In the genomic region with DNA sequence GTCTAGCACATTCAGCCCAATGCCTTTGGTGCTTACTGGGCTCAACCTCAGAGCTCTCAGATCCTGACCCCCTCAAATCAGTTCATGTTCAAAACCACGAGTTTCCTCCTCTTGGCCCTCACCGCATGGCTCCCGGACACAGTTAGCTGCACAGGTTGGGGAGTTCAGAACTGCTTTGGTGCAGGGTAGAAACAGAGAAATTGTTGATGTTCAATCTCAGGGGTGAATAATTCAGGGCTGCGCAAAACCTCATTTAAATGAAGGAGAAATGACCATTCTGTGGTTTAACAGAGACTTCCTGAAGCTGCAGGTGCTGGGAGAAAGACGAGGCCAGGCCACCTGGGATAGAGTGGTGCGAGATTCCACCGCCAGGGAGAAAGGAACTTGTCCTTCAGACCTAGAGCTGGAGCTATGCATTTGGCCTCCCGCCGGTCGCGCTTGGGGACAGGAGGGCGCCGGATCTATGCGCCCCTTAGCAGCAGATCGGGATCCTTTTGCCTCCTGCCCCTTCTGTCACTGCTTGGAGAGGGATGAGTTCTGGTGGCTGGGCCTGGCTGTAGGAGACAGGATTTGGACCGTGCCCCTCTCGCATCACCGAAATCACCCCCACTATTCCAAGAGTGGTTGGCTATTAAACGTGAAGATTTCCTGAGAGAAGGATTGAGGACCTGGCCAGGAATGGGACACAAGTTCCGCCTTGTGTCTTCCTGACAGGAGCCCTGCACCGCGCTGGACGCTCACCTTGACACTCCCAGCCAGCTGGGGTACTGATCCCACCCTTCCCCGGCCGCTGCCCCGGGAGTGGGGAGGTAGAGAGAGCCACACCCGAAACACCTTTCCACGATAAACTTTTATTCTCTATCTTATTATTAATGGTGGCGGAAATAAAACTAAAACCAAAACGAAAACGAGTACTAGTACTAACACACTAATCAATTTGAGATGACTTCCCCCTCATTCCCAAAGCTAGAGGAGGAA, we compare ENCODE assay signal across 29 cellular contexts. TPM values are rescaled to one million over a fixed set of nuclear protein-coding genes. Genes with fewer than 3 reads are reported as not detected.
DNase-seq lines count a peak whose midpoint lies in the region; FAIRE-seq and TF ChIP-seq lines count a peak whose summit lies in the region.
"Had no signal": no experiment of that assay in that cellular context is flagged by ENCODE, and none has a peak within 500 bp of the region (broad histone marks: within the 10 kb centered on the region; RNA-seq: fewer than 3 reads in every experiment).

No MANE protein-coding gene starts in this region.

- H3F3A ChIP-seq in smooth muscle cell (ENCODE audit: low read depth) = no peaks in the 10 kb centered on the region

- intact Hi-C loops in kidney (cut with DNase I) (no loop called here), spleen (cut with DNase I; ENCODE audit: low total_unique reads) (no loop called here)

- no peak overlapping the region for H3K4me3 Mint-ChIP-seq in T-helper 1 cell treated with Interleukin-12 subunit alpha and Interleukin-12 subunit beta and Interleukin-4 antibody, amounts not matched to agents 30 μg/mL and 1 μg/mL, for 36 hours
- H3K4me3 Mint-ChIP-seq: activated naive CD4-positive, alpha-beta T cell treated with anti-CD3 and anti-CD28 coated beads, Interleukin-2, amount 50 U/mL, for 24 hours; central memory CD8-positive, alpha-beta T cell; immature natural killer cell had no signal

- FAIRE-seq in kidney (lab: Jason Lieb, UNC) = no peak
- FAIRE-seq: A204.1, GM19239 had no signal

- H3K36me3 Mint-ChIP-seq in T-helper 1 cell treated with Interleukin-12 subunit alpha and Interleukin-12 subunit beta and Interleukin-4 antibody, amounts not matched to agents 30 μg/mL and 1 μg/mL, for 36 hours (ENCODE audit: low read depth) = peaks cover 2% of the 10 kb centered on the region
- H3K36me3 Mint-ChIP-seq: activated naive CD4-positive, alpha-beta T cell treated with anti-CD3 and anti-CD28 coated beads, Interleukin-2, amount 50 U/mL, for 24 hours had no signal

- peak overlapping the region; percentile 21 for H3K9ac ChIP-seq in NT2/D1 (ENCODE audit: insufficient read length, low read depth)
- no peak overlapping the region for H3K9ac ChIP-seq in kidney (ENCODE audit: low read length in 2 of 2)
- H3K9ac ChIP-seq in smooth muscle cell (ENCODE audit: low read depth) = no peak overlapping the region

- H4K20me1 ChIP-seq in smooth muscle cell (ENCODE audit: low read depth) = no peaks in the 10 kb centered on the region

- no peak overlapping the region for H3K27ac ChIP-seq in kidney (ENCODE audit: low read depth in 2 of 2, low read length in 2 of 2)
- H3K27ac ChIP-seq in spleen = no peak overlapping the region
- no peak overlapping the region for H3K27ac ChIP-seq in smooth muscle cell (ENCODE audit: low read depth)
- H3K27ac ChIP-seq: ascending aorta, epithelial cell of prostate, HL-60, left ventricle myocardium inferior, RWPE1, SK-N-MC, upper lobe of left lung had no signal

- H3K27me3 Mint-ChIP-seq in T-helper 1 cell treated with Interleukin-12 subunit alpha and Interleukin-12 subunit beta and Interleukin-4 antibody, amounts not matched to agents 30 μg/mL and 1 μg/mL, for 36 hours (ENCODE audit: low read depth) = peaks cover 91% of the 10 kb centered on the region

- H3K4me1 Mint-ChIP-seq in T-helper 1 cell treated with Interleukin-12 subunit alpha and Interleukin-12 subunit beta and Interleukin-4 antibody, amounts not matched to agents 30 μg/mL and 1 μg/mL, for 36 hours (ENCODE audit: low read depth) = peaks cover 2% of the 10 kb centered on the region
- H3K4me1 Mint-ChIP-seq: central memory CD8-positive, alpha-beta T cell; immature natural killer cell had no signal

- H3K27me3 ChIP-seq in NT2/D1 (ENCODE audit: insufficient read depth, insufficient read length) = peaks cover 96% of the 10 kb centered on the region
- H3K27me3 ChIP-seq in spleen (replicated peaks in 1 of 7) = peaks cover 8 to 100% (median 93%) of the 10 kb centered on the region in 7 donors
- peaks cover 100% of the 10 kb centered on the region for H3K27me3 ChIP-seq in smooth muscle cell (ENCODE audit: low read depth)
- H3K27me3 ChIP-seq: ascending aorta had no signal

- H2AFZ ChIP-seq in smooth muscle cell (ENCODE audit: low read depth) = no peak overlapping the region

- no peaks in the 10 kb centered on the region for H3K79me2 ChIP-seq in smooth muscle cell (ENCODE audit: low read depth)

- H3K4me1 ChIP-seq in NT2/D1 (ENCODE audit: insufficient read depth, insufficient read length) (peaks cover 8% of the 10 kb centered on the region), kidney (ENCODE audit: control insufficient read depth in 1 of 2, insufficient read depth in 1 of 2, low read depth in 1 of 2, low read length in 2 of 2) (peaks cover 0 to 3% of the 10 kb centered on the region in 2 donors), spleen (peaks cover 0 to 22% (median 8%) of the 10 kb centered on the region in 6 donors), smooth muscle cell (ENCODE audit: low read depth) (peaks cover 3% of the 10 kb centered on the region)
- H3K4me1 ChIP-seq: ascending aorta had no signal

- no peaks in the 10 kb centered on the region for H3K9me3 Mint-ChIP-seq in T-helper 1 cell treated with Interleukin-12 subunit alpha and Interleukin-12 subunit beta and Interleukin-4 antibody, amounts not matched to agents 30 μg/mL and 1 μg/mL, for 36 hours
- H3K9me3 Mint-ChIP-seq: activated naive CD4-positive, alpha-beta T cell treated with anti-CD3 and anti-CD28 coated beads, Interleukin-2, amount 50 U/mL, for 24 hours; activated T-cell treated with anti-CD3 and anti-CD28 coated beads, Interleukin-2, amount 50 U/mL, for 72 hours; central memory CD8-positive, alpha-beta T cell had no signal

- no peaks in the 10 kb centered on the region for H3K36me3 ChIP-seq in NT2/D1 (ENCODE audit: insufficient read depth, insufficient read length, low read length)
- no peaks in the 10 kb centered on the region for H3K36me3 ChIP-seq in kidney (ENCODE audit: control insufficient read depth in 1 of 2, insufficient read depth in 2 of 2, low read length in 2 of 2)
- H3K36me3 ChIP-seq in spleen = no peaks in the 10 kb centered on the region
- no peaks in the 10 kb centered on the region for H3K36me3 ChIP-seq in smooth muscle cell (ENCODE audit: low read depth)
- H3K36me3 ChIP-seq: ascending aorta, left ventricle myocardium inferior, upper lobe of left lung had no signal

- H3K9me3 ChIP-seq in NT2/D1 (ENCODE audit: insufficient read depth, low read length) (no peaks in the 10 kb centered on the region; the same call in 1 of the 2 replicates), kidney (ENCODE audit: control insufficient read depth in 1 of 2, low read length in 2 of 2) (no peaks in the 10 kb centered on the region), spleen (no peaks in the 10 kb centered on the region), smooth muscle cell (replicated peaks; ENCODE audit: low read depth) (no peaks in the 10 kb centered on the region)
- H3K9me3 ChIP-seq: ascending aorta, left ventricle myocardium inferior, upper lobe of left lung had no signal

- DNase-seq in T-helper 1 cell = no peak
- DNase-seq in NT2/D1 (ENCODE audit: low read depth, low spot score) = no peak
- peak; percentile 64 for DNase-seq in kidney
- DNase-seq in spleen = peak; percentile 49
- no peak for DNase-seq in mucosa of gallbladder (ENCODE audit: low spot score)
- DNase-seq in smooth muscle cell (lab: John Stamatoyannopoulos, UW; ENCODE audit: unreplicated experiment) = no peak
- DNase-seq in DMS 273 treated with DMSO at 0.1 percent for 48 hours (lab: John Stamatoyannopoulos, UW) = no peak
- DNase-seq: activated T-cell treated with anti-CD3 and anti-CD28 coated beads, Interleukin-2, amount 50 U/mL, for 72 hours; foreskin fibroblast; GOT3; immature natural killer cell; left ventricle myocardium inferior; NCI-H2107; stimulated activated CD4-positive, alpha-beta T cell treated with anti-CD3 and anti-CD28 coated beads, Interleukin-4, amount 100 ng/mL, for 24 hours; T1000 had no signal

- H3K4me2 ChIP-seq in smooth muscle cell = no peak overlapping the region

- TF ChIP-seq CTCF in kidney (IDR thresholded peaks at IDR 0.05; ENCODE audit: borderline replicate concordance, extremely low read depth, insufficient read depth) (no peak), spleen (IDR thresholded peaks at IDR 0.05 in 8 of 11, conservative IDR thresholded peaks at IDR 0.05 in 3 of 11) (no peak), smooth muscle cell (IDR thresholded peaks at IDR 0.05; ENCODE audit: borderline replicate concordance, insufficient read depth, poor library complexity, severe bottlenecking) (no peak)

- TF ChIP-seq POLR2A in spleen (IDR thresholded peaks at IDR 0.05) = no peak

- WGBS in spleen, 5 donors = 5 to 16% (median 7%) methylated on average over 26 to 31 of the region's 31 CpGs
- 9% methylated on average over 31 of the region's 31 CpGs for WGBS in smooth muscle cell (ENCODE audit: low lambda C conversion rate)

- H3K27ac Mint-ChIP-seq in T-helper 1 cell treated with Interleukin-12 subunit alpha and Interleukin-12 subunit beta and Interleukin-4 antibody, amounts not matched to agents 30 μg/mL and 1 μg/mL, for 36 hours = peak overlapping the region; percentile 77
- H3K27ac Mint-ChIP-seq: activated naive CD4-positive, alpha-beta T cell treated with anti-CD3 and anti-CD28 coated beads, Interleukin-2, amount 50 U/mL, for 24 hours; activated T-cell treated with anti-CD3 and anti-CD28 coated beads, Interleukin-2, amount 50 U/mL, for 72 hours; immature natural killer cell had no signal

- no peak overlapping the region for H3K4me3 ChIP-seq in NT2/D1 (ENCODE audit: insufficient read length, low read depth)
- H3K4me3 ChIP-seq in kidney (ENCODE audit: low read length in 2 of 2) = no peak overlapping the region
- H3K4me3 ChIP-seq in spleen = no peak overlapping the region
- H3K4me3 ChIP-seq in smooth muscle cell = no peak overlapping the region
- H3K4me3 ChIP-seq: ascending aorta had no signal

RNA-seq across cellular contexts. Expression of a gene that starts 0.8 kb away (rescaled TPM):
- not detected for total RNA-seq in kidney
- not detected for polyA plus RNA-seq in kidney (ENCODE audit: insufficient read depth, low read depth, low replicate concordance)
- not detected for total RNA-seq in spleen
- polyA plus RNA-seq in spleen = not detected
- total RNA-seq in mucosa of gallbladder = not detected
- not detected in 2 replicates for total RNA-seq in smooth muscle cell
- polyA plus RNA-seq in smooth muscle cell = not detected in 2 replicates
- total RNA-seq: activated CD8-positive, alpha-beta memory T cell treated with anti-CD3 and anti-CD28 coated beads for 36 hours; activated T-cell treated with anti-CD3 and anti-CD28 coated beads, Interleukin-2, amount 50 U/mL, for 72 hours; ascending aorta; left ventricle myocardium inferior; mononuclear cell had no signal
- polyA plus RNA-seq: BJ, immature natural killer cell had no signal

Comparison
In these comparisons a context has a peak if more than half of its experiments do, and no peak if none do; other contexts are left out.
1. DNase-seq: peak in kidney (single experiment) and spleen (single experiment); none in T-helper 1 cell (0 of 5), NT2/D1 (single experiment), mucosa of gallbladder (single experiment), smooth muscle cell (single experiment) and DMS 273 treated with DMSO at 0.1 percent for 48 hours (single experiment).